13 cellular contexts compared by ENCODE assay signal in the genomic region with DNA sequence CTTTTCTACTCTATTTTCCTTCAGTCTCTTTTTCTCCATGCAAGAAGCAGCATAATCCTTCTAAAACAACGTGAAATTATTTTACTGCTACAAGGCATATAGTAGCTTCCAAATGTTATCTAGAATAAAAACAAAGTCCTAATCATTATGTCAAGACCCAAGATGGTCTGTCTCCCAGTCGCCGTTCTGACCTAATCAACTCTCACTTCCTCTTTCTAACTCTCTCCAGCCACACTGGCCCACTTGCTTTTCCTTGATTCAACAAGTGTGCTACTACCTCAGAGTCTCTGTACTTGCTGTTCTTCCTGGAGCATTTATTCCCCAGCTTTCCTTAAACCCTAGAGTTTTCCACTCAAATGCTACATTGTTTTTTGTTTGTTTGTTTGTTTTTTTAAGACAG.
A peak's percentile ranks its signal among the peaks of the same experiment; 100 is the strongest.
DNase-seq lines count a peak whose midpoint lies in the region; ATAC-seq, FAIRE-seq and TF ChIP-seq lines count a peak whose summit lies in the region.
"Had no signal": no experiment of that assay in that cellular context is flagged by ENCODE, and none has a peak within 500 bp of the region (broad histone marks: within the 10 kb centered on the region; RNA-seq: fewer than 3 reads in every experiment).

No MANE protein-coding gene starts in this region.

- H4K20me1 ChIP-seq in endothelial cell of umbilical vein (replicated peaks; ENCODE audit: control insufficient read depth, extremely low read depth, insufficient read depth, low read length): no peaks in the 10 kb centered on the region

- H3K36me3 ChIP-seq in endothelial cell of umbilical vein (ENCODE audit: control insufficient read depth in 2 of 2, extremely low read depth in 1 of 2, insufficient read depth in 2 of 2, low read length in 2 of 2): no peaks in the 10 kb centered on the region
- H3K36me3 ChIP-seq: brain microvascular endothelial cell, right atrium auricular region, WERI-Rb-1 had no signal

- no peaks in the 10 kb centered on the region for H3K9me3 ChIP-seq in endothelial cell of umbilical vein (replicated peaks; ENCODE audit: control insufficient read depth, insufficient read depth, low read length)
- H3K9me3 ChIP-seq: right atrium auricular region had no signal

- H3K4me1 ChIP-seq in endothelial cell of umbilical vein (ENCODE audit: control insufficient read depth, extremely low read depth, insufficient read depth, low read length): no peaks in the 10 kb centered on the region
- H3K4me1 ChIP-seq: right atrium auricular region had no signal

- H3K27me3 ChIP-seq in endothelial cell of umbilical vein (ENCODE audit: control insufficient read depth in 2 of 2, insufficient read depth in 2 of 2, low read length in 2 of 2): no peaks in the 10 kb centered on the region
- H3K27me3 ChIP-seq: brain microvascular endothelial cell, right atrium auricular region had no signal

- CTCF ChIA-PET in endothelial cell of umbilical vein (lab: Charles Lee): interaction anchor here (1.2 kb wide), 1 partner anchor 27 kb away, joined by 3 read pairs; no protein-coding TSS in a partner anchor
- CTCF ChIA-PET in activated naive CD4-positive, alpha-beta T cell treated with anti-CD3 and anti-CD28 coated beads for 36 hours (lab: Charles Lee): no interaction called here

- POLR2A ChIA-PET in endothelial cell of umbilical vein (lab: Charles Lee): no interaction called here

- no peak overlapping the region for H3K9ac ChIP-seq in endothelial cell of umbilical vein (replicated peaks; ENCODE audit: extremely low read depth, insufficient read depth, low read length)

- FAIRE-seq in endothelial cell of umbilical vein (lab: Jason Lieb, UNC): no peak

- H3K27ac Mint-ChIP-seq in activated naive CD4-positive, alpha-beta T cell treated with anti-CD3 and anti-CD28 coated beads for 36 hours: no peak overlapping the region
- H3K27ac Mint-ChIP-seq: CD4-positive, CD25-positive, alpha-beta regulatory T cell had no signal

- no peaks in the 10 kb centered on the region for H3K27me3 Mint-ChIP-seq in activated naive CD4-positive, alpha-beta T cell treated with anti-CD3 and anti-CD28 coated beads for 36 hours (ENCODE audit: low read depth)
- H3K27me3 Mint-ChIP-seq: CD4-positive, CD25-positive, alpha-beta regulatory T cell had no signal

- H3K4me3 ChIP-seq in endothelial cell of umbilical vein (replicated peaks in 1 of 3; ENCODE audit: insufficient read depth in 1 of 3, low read depth in 1 of 3, low read length in 3 of 3): no peak overlapping the region
- H3K4me3 ChIP-seq: right atrium auricular region had no signal

- no peak overlapping the region for H3K27ac ChIP-seq in endothelial cell of umbilical vein (ENCODE audit: insufficient read depth, low read depth, low read length)
- H3K27ac ChIP-seq: brain microvascular endothelial cell, right atrium auricular region, WERI-Rb-1 had no signal

- no peaks in the 10 kb centered on the region for H3K36me3 Mint-ChIP-seq in activated naive CD4-positive, alpha-beta T cell treated with anti-CD3 and anti-CD28 coated beads for 36 hours (ENCODE audit: low read depth)
- H3K36me3 Mint-ChIP-seq: CD4-positive, CD25-positive, alpha-beta regulatory T cell had no signal

- H3K4me2 ChIP-seq in endothelial cell of umbilical vein (ENCODE audit: insufficient read depth, low read length): no peak overlapping the region

- ATAC-seq in GM19025 (IDR thresholded peaks at IDR 0.05; ENCODE audit: low read depth, unreplicated experiment) (peak; percentile 60), HG02588 (IDR thresholded peaks at IDR 0.05; ENCODE audit: unreplicated experiment) (peak; percentile 82), HG03457 (IDR thresholded peaks at IDR 0.05; ENCODE audit: unreplicated experiment) (peak; percentile 71)

- peaks cover 7% of the 10 kb centered on the region for H3K9me3 Mint-ChIP-seq in activated naive CD4-positive, alpha-beta T cell treated with anti-CD3 and anti-CD28 coated beads for 36 hours

- no peak for TF ChIP-seq POLR2A in endothelial cell of umbilical vein (IDR thresholded peaks at IDR 0.05; ENCODE audit: low read depth, low read length)

- peak overlapping the region; percentile 64 for H2AFZ ChIP-seq in endothelial cell of umbilical vein (ENCODE audit: low read depth, low read length)

- no peaks in the 10 kb centered on the region for H3K79me2 ChIP-seq in endothelial cell of umbilical vein (ENCODE audit: control insufficient read depth, insufficient read depth, low read length)

- intact Hi-C loops in endothelial cell of umbilical vein (cut with micrococcal nuclease): no loop called here
- intact Hi-C loops in activated naive CD4-positive, alpha-beta T cell treated with anti-CD3 and anti-CD28 coated beads for 36 hours (cut with micrococcal nuclease): no loop called here

- BruUV-seq in endothelial cell of umbilical vein (replicated peaks; lab: Mats Ljungman, UMichigan): no TSS peak

- no peak for TF ChIP-seq CTCF in endothelial cell of umbilical vein (IDR thresholded peaks at IDR 0.05; ENCODE audit: extremely low read depth in 1 of 2, insufficient read depth in 1 of 2, low read depth in 1 of 2, low read length in 2 of 2)

- no peaks in the 10 kb centered on the region for H3K4me1 Mint-ChIP-seq in activated naive CD4-positive, alpha-beta T cell treated with anti-CD3 and anti-CD28 coated beads for 36 hours (ENCODE audit: low read depth)
- H3K4me1 Mint-ChIP-seq: CD4-positive, CD25-positive, alpha-beta regulatory T cell had no signal

- dilution Hi-C loops in endothelial cell of umbilical vein (cut with MboI; ENCODE audit: extremely low pct_ligation_motif_present, low sequenced_read_pairs): no loop called here

- H3K9me1 ChIP-seq in endothelial cell of umbilical vein (replicated peaks; ENCODE audit: control insufficient read depth, extremely low read depth, insufficient read depth, low read length): no peaks in the 10 kb centered on the region

- DNase-seq in endothelial cell of umbilical vein (ENCODE audit: low read depth, low spot score): no peak
- DNase-seq in mucosa of gallbladder (ENCODE audit: low spot score): no peak
- no peak for DNase-seq in activated naive CD4-positive, alpha-beta T cell treated with anti-CD3 and anti-CD28 coated beads for 36 hours
- DNase-seq in glomerular visceral epithelial cell (ENCODE audit: extremely low spot score): no peak
- DNase-seq: brain microvascular endothelial cell; CD4-positive, CD25-positive, alpha-beta regulatory T cell; KG1; trophoblast cell; WERI-Rb-1 had no signal

- no peak overlapping the region for H3K4me3 Mint-ChIP-seq in activated naive CD4-positive, alpha-beta T cell treated with anti-CD3 and anti-CD28 coated beads for 36 hours

TF ChIP-seq in endothelial cell of umbilical vein, 7 proteins besides CTCF, POLR2A, EP300 and RAD21:
- TF ChIP-seq JUN (IDR thresholded peaks at IDR 0.05; ENCODE audit: borderline replicate concordance, insufficient read depth, insufficient read length, low read depth) (no peak), MYC (IDR thresholded peaks at IDR 0.05; ENCODE audit: low read depth, low read length) (no peak), GATA2 (IDR thresholded peaks at IDR 0.05; ENCODE audit: insufficient read depth, insufficient read length, low read depth, low read length) (no peak), FOS (IDR thresholded peaks at IDR 0.05; ENCODE audit: borderline replicate concordance, insufficient read depth, low read length) (no peak), POLR2AphosphoS5 (IDR thresholded peaks at IDR 0.05; ENCODE audit: insufficient read depth, low read depth, low read length) (no peak), EZH2 (IDR thresholded peaks at IDR 0.05; ENCODE audit: borderline replicate concordance, low read depth, low read length, severe bottlenecking) (no peak)
- TF ChIP-seq, protein P1, sequence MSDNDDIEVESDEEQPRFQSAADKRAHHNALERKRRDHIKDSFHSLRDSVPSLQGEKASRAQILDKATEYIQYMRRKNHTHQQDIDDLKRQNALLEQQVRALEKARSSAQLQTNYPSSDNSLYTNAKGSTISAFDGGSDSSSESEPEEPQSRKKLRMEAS (IDR thresholded peaks at IDR 0.05; ENCODE audit: insufficient read depth, insufficient read length): no peak
